Comparison of ENCODE assay signal across 1 cellular context in the genomic region with DNA sequence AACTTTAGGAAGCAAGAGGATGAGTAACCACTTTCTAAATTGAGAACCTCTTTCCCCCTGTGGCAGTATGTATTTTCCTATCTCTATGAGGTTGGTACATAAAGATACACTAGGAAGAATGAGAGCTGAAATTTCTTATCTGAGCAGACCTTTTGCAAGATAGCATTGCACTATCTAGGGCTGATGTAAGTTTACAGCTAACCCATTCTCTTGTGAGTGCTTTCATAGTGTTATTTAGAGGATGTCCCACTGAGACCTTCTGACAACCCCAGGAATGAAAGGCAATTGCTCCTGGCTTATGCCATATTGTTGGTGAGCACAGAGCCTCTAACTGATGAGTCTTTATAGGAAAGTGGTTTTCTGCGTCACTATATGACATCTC.
TF ChIP-seq lines count a peak whose summit lies in the region.

No MANE protein-coding gene starts in this region.

TF ChIP-seq in GM23338, 12 proteins besides CTCF, POLR2A, EP300 and RAD21 (continued from another document):
- TF ChIP-seq, protein P1, sequence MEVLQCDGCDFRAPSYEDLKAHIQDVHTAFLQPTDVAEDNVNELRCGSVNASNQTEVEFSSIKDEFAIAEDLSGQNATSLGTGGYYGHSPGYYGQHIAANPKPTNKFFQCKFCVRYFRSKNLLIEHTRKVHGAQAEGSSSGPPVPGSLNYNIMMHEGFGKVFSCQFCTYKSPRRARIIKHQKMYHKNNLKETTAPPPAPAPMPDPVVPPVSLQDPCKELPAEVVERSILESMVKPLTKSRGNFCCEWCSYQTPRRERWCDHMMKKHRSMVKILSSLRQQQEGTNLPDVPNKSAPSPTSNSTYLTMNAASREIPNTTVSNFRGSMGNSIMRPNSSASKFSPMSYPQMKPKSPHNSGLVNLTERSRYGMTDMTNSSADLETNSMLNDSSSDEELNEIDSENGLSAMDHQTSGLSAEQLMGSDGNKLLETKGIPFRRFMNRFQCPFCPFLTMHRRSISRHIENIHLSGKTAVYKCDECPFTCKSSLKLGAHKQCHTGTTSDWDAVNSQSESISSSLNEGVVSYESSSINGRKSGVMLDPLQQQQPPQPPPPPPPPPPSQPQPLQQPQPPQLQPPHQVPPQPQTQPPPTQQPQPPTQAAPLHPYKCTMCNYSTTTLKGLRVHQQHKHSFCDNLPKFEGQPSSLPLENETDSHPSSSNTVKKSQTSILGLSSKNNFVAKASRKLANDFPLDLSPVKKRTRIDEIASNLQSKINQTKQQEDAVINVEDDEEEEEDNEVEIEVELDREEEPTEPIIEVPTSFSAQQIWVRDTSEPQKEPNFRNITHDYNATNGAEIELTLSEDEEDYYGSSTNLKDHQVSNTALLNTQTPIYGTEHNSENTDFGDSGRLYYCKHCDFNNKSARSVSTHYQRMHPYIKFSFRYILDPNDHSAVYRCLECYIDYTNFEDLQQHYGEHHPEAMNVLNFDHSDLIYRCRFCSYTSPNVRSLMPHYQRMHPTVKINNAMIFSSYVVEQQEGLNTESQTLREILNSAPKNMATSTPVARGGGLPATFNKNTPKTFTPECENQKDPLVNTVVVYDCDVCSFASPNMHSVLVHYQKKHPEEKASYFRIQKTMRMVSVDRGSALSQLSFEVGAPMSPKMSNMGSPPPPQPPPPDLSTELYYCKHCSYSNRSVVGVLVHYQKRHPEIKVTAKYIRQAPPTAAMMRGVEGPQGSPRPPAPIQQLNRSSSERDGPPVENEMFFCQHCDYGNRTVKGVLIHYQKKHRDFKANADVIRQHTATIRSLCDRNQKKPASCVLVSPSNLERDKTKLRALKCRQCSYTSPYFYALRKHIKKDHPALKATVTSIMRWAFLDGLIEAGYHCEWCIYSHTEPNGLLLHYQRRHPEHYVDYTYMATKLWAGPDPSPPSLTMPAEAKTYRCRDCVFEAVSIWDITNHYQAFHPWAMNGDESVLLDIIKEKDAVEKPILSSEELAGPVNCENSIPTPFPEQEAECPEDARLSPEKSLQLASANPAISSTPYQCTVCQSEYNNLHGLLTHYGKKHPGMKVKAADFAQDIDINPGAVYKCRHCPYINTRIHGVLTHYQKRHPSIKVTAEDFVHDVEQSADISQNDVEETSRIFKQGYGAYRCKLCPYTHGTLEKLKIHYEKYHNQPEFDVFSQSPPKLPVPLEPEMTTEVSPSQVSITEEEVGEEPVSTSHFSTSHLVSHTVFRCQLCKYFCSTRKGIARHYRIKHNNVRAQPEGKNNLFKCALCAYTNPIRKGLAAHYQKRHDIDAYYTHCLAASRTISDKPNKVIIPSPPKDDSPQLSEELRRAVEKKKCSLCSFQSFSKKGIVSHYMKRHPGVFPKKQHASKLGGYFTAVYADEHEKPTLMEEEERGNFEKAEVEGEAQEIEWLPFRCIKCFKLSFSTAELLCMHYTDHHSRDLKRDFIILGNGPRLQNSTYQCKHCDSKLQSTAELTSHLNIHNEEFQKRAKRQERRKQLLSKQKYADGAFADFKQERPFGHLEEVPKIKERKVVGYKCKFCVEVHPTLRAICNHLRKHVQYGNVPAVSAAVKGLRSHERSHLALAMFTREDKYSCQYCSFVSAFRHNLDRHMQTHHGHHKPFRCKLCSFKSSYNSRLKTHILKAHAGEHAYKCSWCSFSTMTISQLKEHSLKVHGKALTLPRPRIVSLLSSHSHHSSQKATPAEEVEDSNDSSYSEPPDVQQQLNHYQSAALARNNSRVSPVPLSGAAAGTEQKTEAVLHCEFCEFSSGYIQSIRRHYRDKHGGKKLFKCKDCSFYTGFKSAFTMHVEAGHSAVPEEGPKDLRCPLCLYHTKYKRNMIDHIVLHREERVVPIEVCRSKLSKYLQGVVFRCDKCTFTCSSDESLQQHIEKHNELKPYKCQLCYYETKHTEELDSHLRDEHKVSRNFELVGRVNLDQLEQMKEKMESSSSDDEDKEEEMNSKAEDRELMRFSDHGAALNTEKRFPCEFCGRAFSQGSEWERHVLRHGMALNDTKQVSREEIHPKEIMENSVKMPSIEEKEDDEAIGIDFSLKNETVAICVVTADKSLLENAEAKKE (CRISPR knock-in tag; IDR thresholded peaks at IDR 0.05): no peak
- TF ChIP-seq NANOG (IDR thresholded peaks at IDR 0.05; ENCODE audit: borderline replicate concordance) (no peak), EZH2phosphoT487 (IDR thresholded peaks at IDR 0.05; ENCODE audit: unreplicated experiment) (no peak)
- TF ChIP-seq, protein P2, sequence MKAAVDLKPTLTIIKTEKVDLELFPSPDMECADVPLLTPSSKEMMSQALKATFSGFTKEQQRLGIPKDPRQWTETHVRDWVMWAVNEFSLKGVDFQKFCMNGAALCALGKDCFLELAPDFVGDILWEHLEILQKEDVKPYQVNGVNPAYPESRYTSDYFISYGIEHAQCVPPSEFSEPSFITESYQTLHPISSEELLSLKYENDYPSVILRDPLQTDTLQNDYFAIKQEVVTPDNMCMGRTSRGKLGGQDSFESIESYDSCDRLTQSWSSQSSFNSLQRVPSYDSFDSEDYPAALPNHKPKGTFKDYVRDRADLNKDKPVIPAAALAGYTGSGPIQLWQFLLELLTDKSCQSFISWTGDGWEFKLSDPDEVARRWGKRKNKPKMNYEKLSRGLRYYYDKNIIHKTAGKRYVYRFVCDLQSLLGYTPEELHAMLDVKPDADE (IDR thresholded peaks at IDR 0.05): no peak
